ENCODE assay signal across 7 cellular contexts in genomic region chr2:237115870-237116269, GRCh38.
"Had no signal": no experiment of that assay in that cellular context is flagged by ENCODE, and none has a peak within 500 bp of the region (broad histone marks: within the 10 kb centered on the region; RNA-seq: fewer than 3 reads in every experiment).

No MANE protein-coding gene starts in this region.

- DNase-seq: GDM1, GF-D8 had no signal

- H3K4me3 ChIP-seq: GM12878 had no signal

- ATAC-seq: GM12878 had no signal

- FAIRE-seq: G401.6, GM12878, GM12892, GM18507, GM19239 had no signal
